Comparison of ENCODE assay signal across 15 cellular contexts in the genomic region with DNA sequence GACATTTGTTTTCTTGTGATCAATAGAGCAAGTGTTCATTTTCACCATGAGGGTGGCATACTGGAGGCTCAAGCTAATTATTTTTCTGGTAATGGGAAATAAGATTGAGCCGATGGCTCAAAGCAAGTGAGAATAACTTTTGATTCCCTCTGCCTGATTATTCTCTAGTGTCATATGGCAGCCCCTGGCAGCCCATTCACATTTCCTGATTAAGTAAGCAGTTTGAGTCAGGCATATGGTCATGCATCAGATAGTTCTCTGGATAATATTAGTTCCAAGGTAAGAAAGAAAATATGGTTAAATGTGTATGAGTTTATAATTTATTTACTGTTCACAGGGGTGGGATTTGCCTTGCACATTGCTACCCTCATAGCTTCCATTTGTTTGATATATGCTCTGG.
A peak's percentile ranks its signal among the peaks of the same experiment; 100 is the strongest.
DNase-seq lines count a peak whose midpoint lies in the region; ATAC-seq lines count a peak whose summit lies in the region.
"Had no signal": no experiment of that assay in that cellular context is flagged by ENCODE, and none has a peak within 500 bp of the region (broad histone marks: within the 10 kb centered on the region; RNA-seq: fewer than 3 reads in every experiment).

No MANE protein-coding gene starts in this region.

- no peak for ATAC-seq in HG02870 (IDR thresholded peaks at IDR 0.05; ENCODE audit: unreplicated experiment)

- in situ Hi-C loops in G401 (cut with HindIII; ENCODE audit: low sequenced_read_pairs): no loop called here

- DNase-seq in NCI-H1694 treated with DMSO at 0.1 percent for 48 hours (lab: John Stamatoyannopoulos, UW): peak; percentile 15
- no peak for DNase-seq in NCI-H1694 (lab: John Stamatoyannopoulos, UW)
- peak; percentile 29 for DNase-seq in Ammon's horn (ENCODE audit: low spot score)
- peak; percentile 80 for DNase-seq in G401 (ENCODE audit: low spot score)
- peak; percentile 77 for DNase-seq in cerebellar cortex (ENCODE audit: low spot score)
- no peak for DNase-seq in NOMO-1 treated with DMSO at 0.1 percent for 48 hours (lab: John Stamatoyannopoulos, UW; ENCODE audit: unreplicated experiment)
- no peak for DNase-seq in CD1c-positive myeloid dendritic cell (ENCODE audit: extremely low spot score)
- DNase-seq: BE2C; CD4-positive, alpha-beta memory T cell; COR-L47; DMS53; DMS79 treated with DMSO at 0.1 percent for 48 hours; GOT3; HFFc6 had no signal

Comparison
In these comparisons a context has a peak if more than half of its experiments do, and no peak if none do; other contexts are left out.
1. DNase-seq: peak in NCI-H1694 treated with DMSO at 0.1 percent for 48 hours (single experiment), Ammon's horn (single experiment), G401 (single experiment) and cerebellar cortex (single experiment); none in NCI-H1694 (single experiment), NOMO-1 treated with DMSO at 0.1 percent for 48 hours (single experiment) and CD1c-positive myeloid dendritic cell (single experiment).